In genomic region chr2:121233486-121234110, GRCh38 we compare ENCODE assay signal across 14 cellular contexts. TPM values are rescaled to one million over a fixed set of nuclear protein-coding genes. Genes with fewer than 3 reads are reported as not detected.
DNase-seq lines count a peak whose midpoint lies in the region; ATAC-seq and TF ChIP-seq lines count a peak whose summit lies in the region.
"Had no signal": no experiment of that assay in that cellular context is flagged by ENCODE, and none has a peak within 500 bp of the region (broad histone marks: within the 10 kb centered on the region; RNA-seq: fewer than 3 reads in every experiment).

No MANE protein-coding gene starts in this region.

- H3K9me3 Mint-ChIP-seq in endodermal cell: no peaks in the 10 kb centered on the region
- H3K9me3 Mint-ChIP-seq: CD8-positive, alpha-beta memory T cell; HFFc6 had no signal

- no peak overlapping the region for H2BK5ac ChIP-seq in mesendoderm (ENCODE audit: low read length)

- TF ChIP-seq POLR2A in thyroid gland (IDR thresholded peaks at IDR 0.05): no peak

- H3K4me1 Mint-ChIP-seq in endodermal cell: no peaks in the 10 kb centered on the region
- H3K4me1 Mint-ChIP-seq: CD8-positive, alpha-beta memory T cell had no signal

- H3K27ac ChIP-seq in RWPE1 (peak overlapping the region; percentile 1; the same call in 1 of the 2 replicates), endodermal cell (ENCODE audit: low read depth, low read length) (no peak overlapping the region), mesendoderm (ENCODE audit: low read depth, low read length) (no peak overlapping the region), thyroid gland (peak overlapping the region; percentile 10 to 81 (median 72)), WERI-Rb-1 (no peak overlapping the region)
- H3K27ac ChIP-seq: BLaER1 had no signal

- H3K27ac Mint-ChIP-seq in endodermal cell: no peak overlapping the region
- H3K27ac Mint-ChIP-seq: CD8-positive, alpha-beta memory T cell; HFFc6 had no signal

- H3K56ac ChIP-seq in mesendoderm (ENCODE audit: low read length): no peak overlapping the region

- no peaks in the 10 kb centered on the region for H3K36me3 Mint-ChIP-seq in endodermal cell (ENCODE audit: low read depth)
- H3K36me3 Mint-ChIP-seq: CD8-positive, alpha-beta memory T cell had no signal

- CTCF ChIA-PET in RWPE1 (lab: Yijun Ruan, JAX): interaction anchor here (0.8 kb wide), 1 partner anchor 9 kb away, joined by 6 read pairs; no protein-coding TSS in a partner anchor

- no peak overlapping the region for H2BK120ac ChIP-seq in mesendoderm (ENCODE audit: low read depth, low read length)

- H3K4me3 ChIP-seq in endodermal cell (ENCODE audit: low read length) (no peak overlapping the region), mesendoderm (ENCODE audit: low read length) (no peak overlapping the region), thyroid gland (replicated peaks in 1 of 3) (no peak overlapping the region), WERI-Rb-1 (ENCODE audit: low read depth, low read length) (no peak overlapping the region), BE2C (ENCODE audit: low read depth, low read length) (no peak overlapping the region)
- H3K4me3 ChIP-seq: BLaER1 had no signal

- intact Hi-C loops in thyroid gland (cut with DNase I): loop anchor here (10.0 kb wide), 1 partner anchor 51 kb away; the partner anchor contains the start of gene TFCP2L1

- POLR2A ChIA-PET in RWPE1 (lab: Yijun Ruan, JAX; ENCODE audit: low non-redundant PET): no interaction called here

- no peaks in the 10 kb centered on the region for H3K36me3 ChIP-seq in endodermal cell (ENCODE audit: control insufficient read depth, insufficient read depth, low read length)
- no peaks in the 10 kb centered on the region for H3K36me3 ChIP-seq in mesendoderm (ENCODE audit: control insufficient read depth, insufficient read depth, low read length)
- peaks cover 59 to 73% of the 10 kb centered on the region in 2 donors for H3K36me3 ChIP-seq in thyroid gland
- H3K36me3 ChIP-seq in WERI-Rb-1: peaks cover 55% of the 10 kb centered on the region
- no peaks in the 10 kb centered on the region for H3K36me3 ChIP-seq in BE2C
- H3K36me3 ChIP-seq: BLaER1 had no signal

- H3K9me3 ChIP-seq in endodermal cell (ENCODE audit: control insufficient read depth, low read length) (no peaks in the 10 kb centered on the region), thyroid gland (no peaks in the 10 kb centered on the region), WERI-Rb-1 (ENCODE audit: severe bottlenecking) (no peaks in the 10 kb centered on the region), BE2C (no peaks in the 10 kb centered on the region)
- H3K9me3 ChIP-seq: BLaER1, Caco-2 had no signal

- H3K79me2 ChIP-seq in mesendoderm (ENCODE audit: control insufficient read depth, insufficient read depth, low read length): no peaks in the 10 kb centered on the region

- no peak overlapping the region for H3K23ac ChIP-seq in mesendoderm (ENCODE audit: low read length)

- no peak overlapping the region for H4K8ac ChIP-seq in mesendoderm (ENCODE audit: low read depth, low read length)

- WGBS in endodermal cell (ENCODE audit: insufficient coverage in 1 of 2, insufficient read length in 1 of 2), 2 experiments: 81 to 87% methylated on average over 6 to 11 of the region's 11 CpGs
- WGBS in mesendoderm (ENCODE audit: extremely low coverage, insufficient coverage, low lambda C conversion rate): no CpG with 5 or more reads among the region's 11 CpGs
- WGBS in thyroid gland, 2 donors: 85 to 89% methylated on average over 6 to 11 of the region's 11 CpGs

- DNase-seq in RWPE1 (ENCODE audit: low spot score) (no peak), endodermal cell (no peak), mesendoderm (peak; percentile 12), thyroid gland (peak in 1 of 2 donors; percentile 36), WERI-Rb-1 (no peak), BE2C (no peak)
- DNase-seq: Caco-2; CD8-positive, alpha-beta memory T cell; DND-41; GDM1; HCEC 1CT; HFFc6 had no signal

- H3K4me1 ChIP-seq in endodermal cell (ENCODE audit: control insufficient read depth, insufficient read depth, low read length) (no peaks in the 10 kb centered on the region), mesendoderm (ENCODE audit: control insufficient read depth, low read depth, low read length) (no peaks in the 10 kb centered on the region), thyroid gland (peaks cover 35 to 42% of the 10 kb centered on the region in 2 donors), BE2C (no peaks in the 10 kb centered on the region)
- H3K4me1 ChIP-seq: BLaER1, Caco-2 had no signal

- H3K27me3 ChIP-seq in endodermal cell (ENCODE audit: control insufficient read depth, insufficient read depth, low read length, poor library complexity, severe bottlenecking) (no peaks in the 10 kb centered on the region), mesendoderm (ENCODE audit: insufficient read depth, low read length, poor library complexity) (no peaks in the 10 kb centered on the region), thyroid gland (no peaks in the 10 kb centered on the region), WERI-Rb-1 (ENCODE audit: insufficient read depth, low read depth, severe bottlenecking) (no peaks in the 10 kb centered on the region), BE2C (no peaks in the 10 kb centered on the region)
- H3K27me3 ChIP-seq: BLaER1 had no signal

- H3K79me1 ChIP-seq in mesendoderm (ENCODE audit: low read length): no peaks in the 10 kb centered on the region

- no peak for TF ChIP-seq CTCF in RWPE1 (conservative IDR thresholded peaks at IDR 0.05; ENCODE audit: low read depth)
- TF ChIP-seq CTCF in endodermal cell (conservative IDR thresholded peaks at IDR 0.05): peak; percentile 36
- TF ChIP-seq CTCF in thyroid gland (IDR thresholded peaks at IDR 0.05): no peak
- TF ChIP-seq CTCF in WERI-Rb-1 (IDR thresholded peaks at IDR 0.05; ENCODE audit: low read depth, low read length): no peak
- TF ChIP-seq CTCF in BE2C (IDR thresholded peaks at IDR 0.05; ENCODE audit: low read depth, low read length): no peak

- H2BK15ac ChIP-seq in mesendoderm (replicated peaks; ENCODE audit: low read depth): no peak overlapping the region

- no peak overlapping the region for H3K4me2 ChIP-seq in mesendoderm (ENCODE audit: low read length)
- H3K4me2 ChIP-seq: BLaER1 had no signal

- H3K9ac ChIP-seq in endodermal cell (ENCODE audit: extremely low read depth, low read length, poor library complexity, severe bottlenecking) (no peak overlapping the region), mesendoderm (ENCODE audit: low read length) (no peak overlapping the region)
- H3K9ac ChIP-seq: BLaER1 had no signal

- no peak overlapping the region for H3K4ac ChIP-seq in mesendoderm (ENCODE audit: low read depth, low read length)

- no peak for ATAC-seq in SK-N-SH treated with all-trans-retinoic acid at 6 μM for 48 hours

- no peaks in the 10 kb centered on the region for H3K27me3 Mint-ChIP-seq in endodermal cell (ENCODE audit: insufficient read depth)

- no peak overlapping the region for H4K5ac ChIP-seq in mesendoderm (ENCODE audit: low read length)

- H3K18ac ChIP-seq in mesendoderm (ENCODE audit: low read length): no peak overlapping the region

- H2AK5ac ChIP-seq in mesendoderm (ENCODE audit: low read length): no peak overlapping the region

- no peak overlapping the region for H3K4me3 Mint-ChIP-seq in endodermal cell
- H3K4me3 Mint-ChIP-seq: HFFc6 had no signal

TF ChIP-seq in SK-N-SH treated with all-trans-retinoic acid at 6 μM for 48 hours, 23 proteins besides CTCF, POLR2A, EP300 and RAD21:
- no peak for TF ChIP-seq PPARA (CRISPR knock-in tag; IDR thresholded peaks at IDR 0.05; ENCODE audit: borderline replicate concordance)
- TF ChIP-seq ZNF565 (CRISPR knock-in tag; conservative IDR thresholded peaks at IDR 0.05; ENCODE audit: low read depth): no peak
- no peak for TF ChIP-seq PATZ1 (CRISPR knock-in tag; IDR thresholded peaks at IDR 0.05; ENCODE audit: borderline replicate concordance)
- no peak for TF ChIP-seq ZNF8 (CRISPR knock-in tag; IDR thresholded peaks at IDR 0.05)

RNA-seq across cellular contexts. Expression of gene TFCP2L1, which starts 51.4 kb away (rescaled TPM):
- total RNA-seq in endodermal cell: 1 to 10 TPM; 3.3 to 4.3 TPM
- polyA plus RNA-seq in endodermal cell (2013, experiment 1 of 2): 0.28 TPM
- 0.21 TPM for polyA plus RNA-seq in endodermal cell (2013, experiment 2 of 2)
- polyA plus RNA-seq in mesendoderm (2013, experiment 1 of 2): 0.63 TPM
- polyA plus RNA-seq in mesendoderm (2013, experiment 2 of 2): 0.81 TPM
- total RNA-seq in thyroid gland: 100 to 1,000 TPM in 3 of 4 donors, 10 to 100 TPM in 1; 97.4 to 188 (median 146) TPM
- polyA plus RNA-seq in BE2C (2012; ENCODE audit: insufficient read depth, insufficient read length, low read depth): 0.25 TPM

Comparison
In these comparisons a context has a peak if more than half of its experiments do, and no peak if none do; other contexts are left out.
1. H3K27ac ChIP-seq: peak in RWPE1 (single experiment) and thyroid gland (3 of 3); none in endodermal cell (single experiment), mesendoderm (single experiment) and WERI-Rb-1 (single experiment).
2. RNA of gene TFCP2L1, which starts 51.4 kb away (total RNA-seq): 97.4 to 188 TPM in thyroid gland; 3.3 to 4.3 TPM in endodermal cell; every median in the first group is over 10 times any median in the second.